ENCODE assay signal across 22 cellular contexts in genomic region chr15:41435037-41435786, GRCh38.
"Had no signal": no experiment of that assay in that cellular context is flagged by ENCODE, and none has a peak within 500 bp of the region (broad histone marks: within the 10 kb centered on the region; RNA-seq: fewer than 3 reads in every experiment).

No MANE protein-coding gene starts in this region.

- H3K4me1 Mint-ChIP-seq: brain had no signal

- H3K9me3 Mint-ChIP-seq: activated naive CD4-positive, alpha-beta T cell treated with anti-CD3 and anti-CD28 coated beads, Interleukin-2, amount 10 ng/mL, durations not matched to agents 7 days and 5 days; activated T-cell treated with anti-CD3 and anti-CD28 coated beads, Interleukin-2, amount 50 U/mL, for 72 hours; activated T-helper 2 cell treated with anti-CD3 and anti-CD28 coated beads, Interferon-gamma antibody, Interleukin-2, Interleukin-4, amounts not matched to agents 10 μg/mL and 5 μg/mL and 100 μg/mL, durations not matched to agents 14 hours and 24 hours and 36 hours; brain; central memory CD8-positive, alpha-beta T cell had no signal

- H3K27ac Mint-ChIP-seq: activated CD8-positive, alpha-beta T cell treated with anti-CD3 and anti-CD28 coated beads, Interleukin-2, amount 10 ng/mL, durations not matched to agents 7 days and 5 days; activated naive CD4-positive, alpha-beta T cell treated with anti-CD3 and anti-CD28 coated beads, Interleukin-2, amount 10 ng/mL, durations not matched to agents 7 days and 5 days; activated T-cell treated with anti-CD3 and anti-CD28 coated beads, Interleukin-2, amount 50 U/mL, for 72 hours had no signal

- H3K4me3 Mint-ChIP-seq: activated CD8-positive, alpha-beta T cell treated with anti-CD3 and anti-CD28 coated beads, Interleukin-2, amount 10 ng/mL, durations not matched to agents 7 days and 5 days; activated naive CD4-positive, alpha-beta T cell treated with anti-CD3 and anti-CD28 coated beads, Interleukin-2, amount 10 ng/mL, durations not matched to agents 7 days and 5 days; brain; central memory CD8-positive, alpha-beta T cell had no signal

- H3K27me3 Mint-ChIP-seq: activated naive CD4-positive, alpha-beta T cell treated with anti-CD3 and anti-CD28 coated beads, Interleukin-2, amount 10 ng/mL, durations not matched to agents 7 days and 5 days; brain; central memory CD8-positive, alpha-beta T cell had no signal

- DNase-seq: activated CD4-positive, alpha-beta T cell treated with anti-CD3 and anti-CD28 coated beads for 48 hours; activated CD4-positive, alpha-beta T cell treated with anti-CD3 and anti-CD28 coated beads, Interleukin-2, amount 50 U/mL, for 4 hours; activated CD4-positive, CD25-positive, alpha-beta regulatory T cell treated with anti-CD3 and anti-CD28 coated beads, Interleukin-2, amount 50 U/mL, for 72 hours; activated CD8-positive, alpha-beta T cell treated with anti-CD3 and anti-CD28 coated beads, Interleukin-2, amount 10 ng/mL, durations not matched to agents 7 days and 5 days; activated gamma-delta T cell treated with Interleukin-2 at 50 U/mL for 16 hours; activated naive CD4-positive, alpha-beta T cell treated with anti-CD3 and anti-CD28 coated beads, Interleukin-2, amount 10 ng/mL, durations not matched to agents 7 days and 5 days; activated T-cell treated with anti-CD3 and anti-CD28 coated beads, Interleukin-2, amount 50 U/mL, for 72 hours; amygdala; Kasumi-1; KBM-7; NCI-H1105 treated with DMSO at 0.1 percent for 48 hours; NCI-H1436 treated with DMSO at 0.1 percent for 48 hours; NCI-H187; NCI-H2081; NCI-H510A treated with DMSO at 0.1 percent for 48 hours; NCI-H69; PC-9; SIG-M5; WERI-Rb-1 had no signal

- ATAC-seq: activated CD8-positive, alpha-beta T cell treated with anti-CD3 and anti-CD28 coated beads, Interleukin-2, amount 10 ng/mL, durations not matched to agents 7 days and 5 days had no signal

- H3K27ac ChIP-seq: PC-9, WERI-Rb-1 had no signal
